Comparison of ENCODE assay signal across 8 cellular contexts in genomic region chr11:12674936-12675696, GRCh38. TPM values are rescaled to one million over a fixed set of nuclear protein-coding genes. Genes with fewer than 3 reads are reported as not detected.
DNase-seq lines count a peak whose midpoint lies in the region; ATAC-seq and TF ChIP-seq lines count a peak whose summit lies in the region.

No MANE protein-coding gene starts in this region.

- H3K79me2 ChIP-seq in PC-9 (ENCODE audit: low read depth) = peaks cover 51% of the 10 kb centered on the region

- H3K27me3 ChIP-seq in A673 (replicated peaks; ENCODE audit: insufficient read depth, low read depth, low read length, poor library complexity) (no peaks in the 10 kb centered on the region), PC-9 (ENCODE audit: insufficient read depth, low read depth) (no peaks in the 10 kb centered on the region), ectodermal cell (ENCODE audit: control insufficient read depth, insufficient read depth, low read length, poor library complexity, severe bottlenecking) (peaks cover 5% of the 10 kb centered on the region), lung (ENCODE audit: control insufficient read depth, insufficient read depth) (no peaks in the 10 kb centered on the region), thoracic aorta (replicated peaks; ENCODE audit: insufficient read depth) (no peaks in the 10 kb centered on the region)

- CTCF ChIA-PET in A673 (lab: Charles Lee) = no interaction called here
- CTCF ChIA-PET in PC-9 (lab: Charles Lee) = no interaction called here

- H3K27ac ChIP-seq in A673 (ENCODE audit: low read depth, low read length, poor library complexity, severe bottlenecking) (peak overlapping the region; percentile 90), PC-9 (peak overlapping the region; percentile 61), ectodermal cell (ENCODE audit: insufficient read depth, low read depth, low read length, poor library complexity, severe bottlenecking) (peak overlapping the region; percentile 95), lung (ENCODE audit: low read depth in 1 of 2, low read length in 1 of 2) (peak overlapping the region; percentile 92 to 93), thoracic aorta (peak overlapping the region; percentile 84 to 88)

- POLR2A ChIA-PET in A673 (lab: Charles Lee; ENCODE audit: low non-redundant PET) = no interaction called here
- POLR2A ChIA-PET in PC-9 (lab: Charles Lee; ENCODE audit: unreplicated experiment) = no interaction called here

- no peaks in the 10 kb centered on the region for H4K20me1 ChIP-seq in PC-9 (ENCODE audit: insufficient read depth)

- ATAC-seq in GM19395 (IDR thresholded peaks at IDR 0.05; ENCODE audit: unreplicated experiment) (peak; percentile 12), lung (ENCODE audit: insufficient read depth, low FRiP score) (no peak), thoracic aorta (ENCODE audit: insufficient number of reproducible peaks, low FRiP score, low read depth) (peak; percentile 4), HG02571 (IDR thresholded peaks at IDR 0.05; ENCODE audit: unreplicated experiment) (no peak)

- H3K36me3 ChIP-seq in A673 (ENCODE audit: insufficient read depth, low read length, poor library complexity, severe bottlenecking) (no peaks in the 10 kb centered on the region), PC-9 (ENCODE audit: low read depth) (no peaks in the 10 kb centered on the region), ectodermal cell (ENCODE audit: control insufficient read depth, insufficient read depth, low read length) (no peaks in the 10 kb centered on the region), lung (ENCODE audit: control insufficient read depth in 2 of 2, insufficient read depth in 2 of 2, low read length in 2 of 2) (no peaks in the 10 kb centered on the region), thoracic aorta (no peaks in the 10 kb centered on the region)

- no peaks in the 10 kb centered on the region for H3K9me2 ChIP-seq in PC-9 (ENCODE audit: insufficient read depth)

- 0 to 1% methylated on average over 80 of the region's 81 CpGs for WGBS in ectodermal cell, 2 experiments
- WGBS in lung, 2 donors = 2 to 6% methylated on average over 39 to 81 of the region's 81 CpGs

- DNase-seq in A673 (ENCODE audit: low spot score) = peak; percentile 67
- no peak for DNase-seq in PC-9
- DNase-seq in lung (ENCODE audit: low spot score) = no peak
- no peak for DNase-seq in thoracic aorta (ENCODE audit: low spot score)
- no peak for DNase-seq in CD1c-positive myeloid dendritic cell (ENCODE audit: extremely low spot score)

- BruUV-seq in A673 (replicated peaks; lab: Mats Ljungman, UMichigan) (no TSS peak), PC-9 (replicated peaks; lab: Mats Ljungman, UMichigan) (no TSS peak)

- no peak overlapping the region for H2AFZ ChIP-seq in PC-9

- peaks cover 4% of the 10 kb centered on the region; the same call in 1 of the 2 replicates for H3F3A ChIP-seq in PC-9 (ENCODE audit: insufficient read depth, low read depth)

- H3K9me3 ChIP-seq in A673 (ENCODE audit: low read depth, low read length, poor library complexity, severe bottlenecking) (no peaks in the 10 kb centered on the region), PC-9 (ENCODE audit: insufficient read depth, low read depth) (no peaks in the 10 kb centered on the region), ectodermal cell (ENCODE audit: control insufficient read depth, low read length) (no peaks in the 10 kb centered on the region), lung (ENCODE audit: control insufficient read depth in 2 of 2, insufficient read depth in 1 of 2, low read length in 1 of 2) (no peaks in the 10 kb centered on the region), thoracic aorta (no peaks in the 10 kb centered on the region)

- H3K4me2 ChIP-seq in PC-9 = peak overlapping the region; percentile 94

- TF ChIP-seq CTCF in A673 (conservative IDR thresholded peaks at IDR 0.05; ENCODE audit: low read depth, low read length) (no peak), PC-9 (conservative IDR thresholded peaks at IDR 0.05) (no peak), lung (IDR thresholded peaks at IDR 0.05; ENCODE audit: control extremely low read depth, extremely low read depth) (no peak), thoracic aorta (IDR thresholded peaks at IDR 0.05) (no peak)

- H3K4me3 ChIP-seq in A673 (ENCODE audit: low read depth, low read length, poor library complexity, severe bottlenecking) (peak overlapping the region; percentile 85), PC-9 (peak overlapping the region; percentile 94), ectodermal cell (ENCODE audit: insufficient read depth, low read depth, low read length) (peak overlapping the region; percentile 65), lung (peak overlapping the region; percentile 76), thoracic aorta (peak overlapping the region; percentile 86)

- H3K4me1 ChIP-seq in A673 (ENCODE audit: insufficient read depth, low read length, poor library complexity, severe bottlenecking) (peaks cover 33% of the 10 kb centered on the region), PC-9 (replicated peaks; ENCODE audit: insufficient read depth) (peaks cover 37% of the 10 kb centered on the region), ectodermal cell (ENCODE audit: control insufficient read depth, insufficient read depth, low read length) (peaks cover 23% of the 10 kb centered on the region), lung (ENCODE audit: control insufficient read depth in 2 of 2, insufficient read depth in 2 of 2, low read length in 2 of 2) (peaks cover 0 to 9% of the 10 kb centered on the region in 2 donors), thoracic aorta (ENCODE audit: control insufficient read depth in 1 of 2, low read depth in 2 of 2) (peaks cover 7 to 25% of the 10 kb centered on the region in 2 donors)

- intact Hi-C loops in A673 (cut with micrococcal nuclease; ENCODE audit: unreplicated experiment) (loop anchor here (5.0 to 10.0 kb wide), 5 partner anchors 78 to 260 kb away; no protein-coding TSS in a partner anchor), PC-9 (cut with micrococcal nuclease; ENCODE audit: unreplicated experiment) (loop anchor here (1.0 to 5.0 kb wide), 3 partner anchors 49 to 343 kb away; no protein-coding TSS in a partner anchor)

RNA-seq across cellular contexts. Expression of gene TEAD1, which starts 0.9 kb away (rescaled TPM):
- total RNA-seq in A673 (2021) = 74.6 and 81.8 TPM in 2 replicates
- total RNA-seq in PC-9 (2021) = 76.9 and 106 TPM in 2 replicates
- 109 TPM for polyA plus RNA-seq in ectodermal cell (2013, experiment 1 of 4)
- polyA plus RNA-seq in ectodermal cell (2013, experiment 2 of 4) = 109 TPM
- polyA plus RNA-seq in ectodermal cell (2013, experiment 3 of 4) = 86.7 TPM
- polyA plus RNA-seq in ectodermal cell (2013, experiment 4 of 4) = 104 TPM
- 100 to 1,000 TPM in 1 of 2 donors, 10 to 100 TPM in 1; 65.3 to 141 TPM for total RNA-seq in lung
- polyA plus RNA-seq in lung = 10 to 100 TPM in 1 of 2 donors, 1 to 10 TPM in 1; 7.7 to 12.3 TPM
- 100 to 1,000 TPM in 1 of 2 donors, 10 to 100 TPM in 1; 57.3 to 164 TPM for total RNA-seq in thoracic aorta

Comparison
In these comparisons a context has a peak if more than half of its experiments do, and no peak if none do; other contexts are left out.
1. ATAC-seq: peak in GM19395 (single experiment) and thoracic aorta (single experiment); none in lung (single experiment) and HG02571 (single experiment).
2. Peak in every context shown above with its lines, with median percentiles within 50 percentile points of each other: H3K27ac ChIP-seq and H3K4me3 ChIP-seq.